8 cellular contexts compared by ENCODE assay signal in the genomic region with DNA sequence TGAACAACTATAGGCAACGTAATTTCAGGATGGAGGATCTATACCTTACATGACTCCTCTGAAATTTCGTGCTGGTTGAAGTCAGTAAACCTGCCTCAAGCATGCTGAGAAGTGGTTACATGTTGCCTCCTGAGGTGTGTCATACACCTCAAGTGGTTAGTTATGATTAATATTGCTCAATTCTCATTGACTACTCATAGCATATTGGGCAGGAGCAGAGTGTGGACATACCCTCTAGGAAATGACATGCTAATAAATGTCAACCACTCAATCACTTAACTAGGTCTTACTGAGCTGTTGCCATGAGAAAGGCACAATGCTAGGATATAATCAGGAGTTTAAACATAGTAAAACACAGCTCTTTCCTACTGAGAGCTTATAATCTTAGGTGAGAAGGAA. TPM values are rescaled to one million over a fixed set of nuclear protein-coding genes. Genes with fewer than 3 reads are reported as not detected.
DNase-seq lines count a peak whose midpoint lies in the region; ATAC-seq and TF ChIP-seq lines count a peak whose summit lies in the region.

No MANE protein-coding gene starts in this region.

- H3K4me2 ChIP-seq in fibroblast of lung (ENCODE audit: extremely low read depth, insufficient read depth, low read length): peak overlapping the region; percentile 63

- peak; percentile 31 to 58 (median 52) for ATAC-seq in T-cell (replicated peaks in 1 of 4)
- ATAC-seq in stimulated activated naive B cell treated with anti-CD40 and anti-IgM and Interleukin-4, amounts not matched to agents 10 μg/mL and 1 μg/mL and 100 μg/mL, for 72 hours (replicated peaks): peak; percentile 57 to 65

- H3K4me1 ChIP-seq in fibroblast of lung (ENCODE audit: control insufficient read depth, extremely low read depth, insufficient read depth, low read length): peaks cover 26% of the 10 kb centered on the region

- H3K9me3 Mint-ChIP-seq in activated T-cell treated with anti-CD3 and anti-CD28 coated beads, Interleukin-2, amount 50 U/mL, for 24 hours: no peaks in the 10 kb centered on the region
- H3K9me3 Mint-ChIP-seq in T-cell: no peaks in the 10 kb centered on the region
- no peaks in the 10 kb centered on the region for H3K9me3 Mint-ChIP-seq in stimulated activated naive B cell treated with anti-CD40 and anti-IgM and Interleukin-4, amounts not matched to agents 10 μg/mL and 1 μg/mL and 100 μg/mL, for 72 hours

- DNase-seq in activated T-cell treated with anti-CD3 and anti-CD28 coated beads, Interleukin-2, amount 50 U/mL, for 24 hours: no peak
- DNase-seq in activated T-cell treated with anti-CD3 and anti-CD28 coated beads for 4 hours (no peak), T-cell (peak in 2 of 34 experiments; percentile 28 to 29), fibroblast of lung (ENCODE audit: low read depth in 2 of 2) (peak in 1 of 2 donors; percentile 54), GM10266 (ENCODE audit: extremely low spot score) (no peak), NAMALWA (ENCODE audit: low spot score) (no peak), NCI-H1436 treated with DMSO at 0.1 percent for 48 hours (lab: John Stamatoyannopoulos, UW) (no peak)
- no peak for DNase-seq in stimulated activated naive B cell treated with anti-CD40 and anti-IgM and Interleukin-4, amounts not matched to agents 10 μg/mL and 1 μg/mL and 100 μg/mL, for 72 hours

- no peaks in the 10 kb centered on the region for H3K36me3 Mint-ChIP-seq in activated T-cell treated with anti-CD3 and anti-CD28 coated beads, Interleukin-2, amount 50 U/mL, for 24 hours (ENCODE audit: low read depth)
- no peaks in the 10 kb centered on the region for H3K36me3 Mint-ChIP-seq in T-cell
- H3K36me3 Mint-ChIP-seq in stimulated activated naive B cell treated with anti-CD40 and anti-IgM and Interleukin-4, amounts not matched to agents 10 μg/mL and 1 μg/mL and 100 μg/mL, for 72 hours: no peaks in the 10 kb centered on the region

- H3K27ac Mint-ChIP-seq in activated T-cell treated with anti-CD3 and anti-CD28 coated beads, Interleukin-2, amount 50 U/mL, for 24 hours: peak overlapping the region; percentile 92
- peak overlapping the region; percentile 89 to 94 for H3K27ac Mint-ChIP-seq in T-cell
- peak overlapping the region; percentile 1 for H3K27ac Mint-ChIP-seq in stimulated activated naive B cell treated with anti-CD40 and anti-IgM and Interleukin-4, amounts not matched to agents 10 μg/mL and 1 μg/mL and 100 μg/mL, for 72 hours

- H3K27ac ChIP-seq in fibroblast of lung (ENCODE audit: insufficient read depth, low read length): peak overlapping the region; percentile 87

- peaks cover 51% of the 10 kb centered on the region for H3K4me1 Mint-ChIP-seq in activated T-cell treated with anti-CD3 and anti-CD28 coated beads, Interleukin-2, amount 50 U/mL, for 24 hours (ENCODE audit: low read depth)
- H3K4me1 Mint-ChIP-seq in T-cell: peaks cover 25 to 45% (median 33%) of the 10 kb centered on the region in 3 donors
- H3K4me1 Mint-ChIP-seq in stimulated activated naive B cell treated with anti-CD40 and anti-IgM and Interleukin-4, amounts not matched to agents 10 μg/mL and 1 μg/mL and 100 μg/mL, for 72 hours: peaks cover 9 to 13% of the 10 kb centered on the region in 2 donors

- no peaks in the 10 kb centered on the region for H4K20me1 ChIP-seq in fibroblast of lung (ENCODE audit: control insufficient read depth, extremely low read depth, insufficient read depth, low read length)

- peak overlapping the region; percentile 33 for H3K4me3 Mint-ChIP-seq in activated T-cell treated with anti-CD3 and anti-CD28 coated beads, Interleukin-2, amount 50 U/mL, for 24 hours
- peak overlapping the region in 2 of 3 donors; percentile 36 to 68 for H3K4me3 Mint-ChIP-seq in T-cell
- no peak overlapping the region for H3K4me3 Mint-ChIP-seq in stimulated activated naive B cell treated with anti-CD40 and anti-IgM and Interleukin-4, amounts not matched to agents 10 μg/mL and 1 μg/mL and 100 μg/mL, for 72 hours

- TF ChIP-seq CTCF in fibroblast of lung (conservative IDR thresholded peaks at IDR 0.05 in 1 of 2, IDR thresholded peaks at IDR 0.05 in 1 of 2; ENCODE audit: low read depth in 1 of 2, low read length in 2 of 2) (no peak), GM10266 (IDR thresholded peaks at IDR 0.05; ENCODE audit: control insufficient read depth, insufficient read depth, low read depth, missing control alignments) (no peak)

- H3K27me3 ChIP-seq in fibroblast of lung (ENCODE audit: control insufficient read depth, insufficient read depth, low read length): no peaks in the 10 kb centered on the region

- POLR2A ChIA-PET in T-cell (lab: Charles Lee): no interaction called here

- no peaks in the 10 kb centered on the region for H3K79me2 ChIP-seq in fibroblast of lung (ENCODE audit: control insufficient read depth, insufficient read depth, low read length)

- H3K36me3 ChIP-seq in fibroblast of lung (ENCODE audit: control insufficient read depth, insufficient read depth, low read length): no peaks in the 10 kb centered on the region

- no peaks in the 10 kb centered on the region for H3K9me3 ChIP-seq in fibroblast of lung (ENCODE audit: control insufficient read depth, insufficient read depth, low read depth, low read length)

- H3K27me3 Mint-ChIP-seq in activated T-cell treated with anti-CD3 and anti-CD28 coated beads, Interleukin-2, amount 50 U/mL, for 24 hours: no peaks in the 10 kb centered on the region
- H3K27me3 Mint-ChIP-seq in T-cell: no peaks in the 10 kb centered on the region
- H3K27me3 Mint-ChIP-seq in stimulated activated naive B cell treated with anti-CD40 and anti-IgM and Interleukin-4, amounts not matched to agents 10 μg/mL and 1 μg/mL and 100 μg/mL, for 72 hours: peaks cover 4 to 13% of the 10 kb centered on the region in 2 donors

- no peak overlapping the region for H2AFZ ChIP-seq in fibroblast of lung (ENCODE audit: low read length)

- peak overlapping the region; percentile 11 for H3K9ac ChIP-seq in fibroblast of lung (ENCODE audit: insufficient read depth, low read length)

- CTCF ChIA-PET in T-cell (lab: Charles Lee): interaction anchor here in 1 of 2 donors (3.0 to 3.9 kb wide), 3 partner anchors 11 to 55 kb away, joined by 12 to 29 read pairs (median 15); no protein-coding TSS in a partner anchor

- no peak overlapping the region for H3K4me3 ChIP-seq in fibroblast of lung (replicated peaks in 1 of 4; ENCODE audit: control extremely low read depth in 1 of 4, insufficient read depth in 1 of 4, low read depth in 3 of 4, low read length in 4 of 4)

RNA-seq across cellular contexts. Expression of gene THEM4, which starts 37.1 kb away (rescaled TPM):
- total RNA-seq in T-cell (100 to 1,000 TPM in 2 of 5 donors, 10 to 100 TPM in 3; 48.2 to 119 (median 97.6) TPM), fibroblast of lung (4.6 and 6.4 TPM in 2 replicates)
- 15.8 and 18.7 TPM in 2 replicates for polyA plus RNA-seq in fibroblast of lung
- 9.9 and 10.7 TPM in 2 replicates for polyA plus RNA-seq in fibroblast of lung (2012)
- 2.0 and 3.1 TPM in 2 replicates for polyA minus RNA-seq in fibroblast of lung (ENCODE audit: low replicate concordance)

RNA-seq across cellular contexts. Expression of gene S100A10, which starts 47.3 kb away (rescaled TPM):
- total RNA-seq in T-cell: 100 to 1,000 TPM; 157 to 277 (median 264) TPM
- total RNA-seq in fibroblast of lung: 136 and 141 TPM in 2 replicates
- 599 and 750 TPM in 2 replicates for polyA plus RNA-seq in fibroblast of lung
- polyA plus RNA-seq in fibroblast of lung (2012): 1,283 and 1,489 TPM in 2 replicates
- 47.8 and 52.6 TPM in 2 replicates for polyA minus RNA-seq in fibroblast of lung (ENCODE audit: low replicate concordance)

Comparison
In these comparisons a context has a peak if more than half of its experiments do, and no peak if none do; other contexts are left out.
1. H3K27ac Mint-ChIP-seq: peak in every context shown above with its lines; median percentile 92 in activated T-cell treated with anti-CD3 and anti-CD28 coated beads, Interleukin-2, amount 50 U/mL, for 24 hours; 92 in T-cell; 1 in stimulated activated naive B cell treated with anti-CD40 and anti-IgM and Interleukin-4, amounts not matched to agents 10 μg/mL and 1 μg/mL and 100 μg/mL, for 72 hours.
2. H3K4me3 Mint-ChIP-seq: peak in activated T-cell treated with anti-CD3 and anti-CD28 coated beads, Interleukin-2, amount 50 U/mL, for 24 hours (single experiment) and T-cell (2 of 3); none in stimulated activated naive B cell treated with anti-CD40 and anti-IgM and Interleukin-4, amounts not matched to agents 10 μg/mL and 1 μg/mL and 100 μg/mL, for 72 hours (0 of 2).